Comparison of ENCODE assay signal across 18 cellular contexts in the genomic region with DNA sequence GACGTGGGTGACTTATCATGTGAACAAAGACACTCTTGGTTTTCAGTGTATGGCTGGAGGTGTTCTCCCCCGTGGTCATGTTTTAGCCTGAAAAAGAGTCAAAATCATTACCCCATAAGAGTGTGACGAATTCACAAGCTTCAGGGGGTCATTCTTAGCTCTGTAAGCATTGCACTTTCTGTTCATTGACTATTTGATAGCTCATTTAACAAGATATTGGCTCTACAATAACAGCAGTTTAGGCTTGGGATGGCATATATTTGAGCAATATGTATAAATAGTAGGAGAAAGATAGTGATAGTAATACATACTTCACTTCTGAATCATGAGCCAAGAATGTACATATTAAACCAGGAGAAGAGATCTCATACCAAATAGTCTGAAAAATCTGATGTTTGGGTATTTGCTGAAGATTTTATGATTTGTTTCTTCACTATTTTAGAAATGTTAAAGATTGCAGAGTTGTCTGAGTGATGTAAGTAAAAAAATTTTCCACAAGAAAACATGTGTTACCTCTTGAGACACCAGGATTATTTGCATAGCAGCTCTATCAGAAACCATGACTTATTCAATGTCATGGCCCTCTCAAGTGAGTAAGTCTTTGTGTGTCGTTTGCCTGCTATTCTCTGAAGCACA.
A peak's percentile ranks its signal among the peaks of the same experiment; 100 is the strongest.
DNase-seq lines count a peak whose midpoint lies in the region; ATAC-seq and TF ChIP-seq lines count a peak whose summit lies in the region.
"Had no signal": no experiment of that assay in that cellular context is flagged by ENCODE, and none has a peak within 500 bp of the region (broad histone marks: within the 10 kb centered on the region; RNA-seq: fewer than 3 reads in every experiment).

No MANE protein-coding gene starts in this region.

- no peak overlapping the region for H3K4me2 ChIP-seq in trophoblast cell (ENCODE audit: low read length)

- H3K9me3 ChIP-seq in trophoblast cell (ENCODE audit: insufficient read depth, low read depth, low read length) (peaks cover 2% of the 10 kb centered on the region), prostate gland (no peaks in the 10 kb centered on the region), left lung (peaks cover 0 to 7% of the 10 kb centered on the region in 2 donors)
- H3K9me3 ChIP-seq: Caco-2, gastrocnemius medialis had no signal

- H2AFZ ChIP-seq in trophoblast cell (ENCODE audit: insufficient read depth, low read length, poor library complexity): no peak overlapping the region

- H4K8ac ChIP-seq in trophoblast cell (ENCODE audit: low read depth, low read length): no peak overlapping the region

- no CpG with 5 or more reads among the region's 4 CpGs for WGBS in trophoblast cell (ENCODE audit: extremely low coverage, insufficient coverage, insufficient read length)
- WGBS in prostate gland: 48% methylated on average over 4 of the region's 4 CpGs

- POLR2A ChIA-PET in RWPE1 (lab: Yijun Ruan, JAX; ENCODE audit: low non-redundant PET): no interaction called here

- no peak overlapping the region for H4K12ac ChIP-seq in trophoblast cell (ENCODE audit: low read depth, low read length)

- no peak overlapping the region for H3K4me3 ChIP-seq in epithelial cell of esophagus (ENCODE audit: low read length)
- H3K4me3 ChIP-seq in trophoblast cell (ENCODE audit: low read depth, low read length): no peak overlapping the region
- no peak overlapping the region for H3K4me3 ChIP-seq in prostate gland
- H3K4me3 ChIP-seq in left lung: no peak overlapping the region
- H3K4me3 ChIP-seq: gastrocnemius medialis had no signal

- intact Hi-C loops in prostate gland (cut with DNase I) (no loop called here), left lung (cut with DNase I) (no loop called here)

- H3K4me1 ChIP-seq in trophoblast cell (ENCODE audit: control insufficient read depth in 1 of 2, insufficient read depth in 2 of 2, low read length in 2 of 2): no peaks in the 10 kb centered on the region
- H3K4me1 ChIP-seq in prostate gland (replicated peaks): no peaks in the 10 kb centered on the region
- no peaks in the 10 kb centered on the region for H3K4me1 ChIP-seq in left lung
- H3K4me1 ChIP-seq: Caco-2, gastrocnemius medialis had no signal

- DNase-seq in EL (peak; percentile 85), RWPE1 (ENCODE audit: low spot score) (peak; percentile 1), epithelial cell of esophagus (ENCODE audit: low read depth) (peak; percentile 57), trophoblast cell (peak; percentile 7 to 73), prostate gland (ENCODE audit: low spot score) (no peak), NCI-H187 treated with DMSO at 0.1 percent for 48 hours (lab: John Stamatoyannopoulos, UW) (no peak), left lung (no peak), NK-92 (lab: John Stamatoyannopoulos, UW; ENCODE audit: unreplicated experiment) (no peak)
- DNase-seq: activated naive CD8-positive, alpha-beta T cell treated with anti-CD3 and anti-CD28 coated beads, Interleukin-2, amount 50 U/mL, for 24 hours; Caco-2; dermis blood vessel endothelial cell; gastrocnemius medialis; kidney; naive B cell; NCI-H1092 treated with DMSO at 0.1 percent for 48 hours; NCI-H446 treated with DMSO at 0.1 percent for 48 hours; right cardiac atrium; stimulated activated naive CD8-positive, alpha-beta T cell treated with anti-CD3 and anti-CD28 coated beads, Interleukin-15, Interleukin-2, amounts not matched to agents 100 U/mL and 50 U/mL, for 24 hours had no signal

- H3K36me3 ChIP-seq in trophoblast cell (ENCODE audit: control insufficient read depth in 1 of 2, insufficient read depth in 2 of 2, low read length in 2 of 2): no peaks in the 10 kb centered on the region
- no peaks in the 10 kb centered on the region for H3K36me3 ChIP-seq in prostate gland
- H3K36me3 ChIP-seq in left lung: no peaks in the 10 kb centered on the region
- H3K36me3 ChIP-seq: gastrocnemius medialis had no signal

- CTCF ChIA-PET in RWPE1 (lab: Yijun Ruan, JAX): no interaction called here

- H2BK5ac ChIP-seq in trophoblast cell (ENCODE audit: low read depth, low read length, poor library complexity): no peak overlapping the region

- H3K23ac ChIP-seq in trophoblast cell (ENCODE audit: low read length): no peak overlapping the region

- no peak overlapping the region for H3K27ac ChIP-seq in RWPE1
- no peak overlapping the region for H3K27ac ChIP-seq in trophoblast cell (ENCODE audit: low read depth, low read length)
- no peak overlapping the region for H3K27ac ChIP-seq in prostate gland
- H3K27ac ChIP-seq in left lung: no peak overlapping the region
- H3K27ac ChIP-seq: gastrocnemius medialis had no signal

- no peak overlapping the region for H3K4ac ChIP-seq in trophoblast cell (ENCODE audit: low read depth, low read length)

- no peak overlapping the region for H3K9ac ChIP-seq in trophoblast cell (ENCODE audit: low read length)

- H3K79me1 ChIP-seq in trophoblast cell (ENCODE audit: low read length): no peaks in the 10 kb centered on the region

- no peaks in the 10 kb centered on the region for H3K79me2 ChIP-seq in trophoblast cell (ENCODE audit: control insufficient read depth, insufficient read depth, low read length, poor library complexity)

- H3K18ac ChIP-seq in trophoblast cell (ENCODE audit: low read length): no peak overlapping the region

- H4K91ac ChIP-seq in trophoblast cell (ENCODE audit: low read depth, low read length): no peak overlapping the region

- H3K27me3 ChIP-seq in trophoblast cell (ENCODE audit: insufficient read depth, low read length) (no peaks in the 10 kb centered on the region), prostate gland (replicated peaks; ENCODE audit: insufficient read depth) (no peaks in the 10 kb centered on the region), left lung (no peaks in the 10 kb centered on the region)
- H3K27me3 ChIP-seq: gastrocnemius medialis had no signal

- no peak overlapping the region for H2AK5ac ChIP-seq in trophoblast cell (ENCODE audit: low read length)

- no peak overlapping the region for H2BK120ac ChIP-seq in trophoblast cell (ENCODE audit: insufficient read depth, low read length, poor library complexity)

- TF ChIP-seq CTCF in RWPE1 (conservative IDR thresholded peaks at IDR 0.05; ENCODE audit: low read depth) (no peak), epithelial cell of esophagus (IDR thresholded peaks at IDR 0.05; ENCODE audit: insufficient read depth, low read depth, low read length, missing control alignments) (no peak), prostate gland (IDR thresholded peaks at IDR 0.05) (no peak), left lung (IDR thresholded peaks at IDR 0.05) (no peak)

- H3K14ac ChIP-seq in trophoblast cell (ENCODE audit: low read length): no peak overlapping the region

- no peak overlapping the region for H2BK12ac ChIP-seq in trophoblast cell (ENCODE audit: low read length)

- TF ChIP-seq POLR2A in prostate gland (IDR thresholded peaks at IDR 0.05): no peak

- no peak for ATAC-seq in left lung
- ATAC-seq: activated naive CD8-positive, alpha-beta T cell treated with anti-CD3 and anti-CD28 coated beads, Interleukin-2, amount 50 U/mL, for 24 hours; gastrocnemius medialis; right cardiac atrium; stimulated activated naive CD8-positive, alpha-beta T cell treated with anti-CD3 and anti-CD28 coated beads, Interleukin-15, Interleukin-2, amounts not matched to agents 100 U/mL and 50 U/mL, for 24 hours had no signal

Comparison
In these comparisons a context has a peak if more than half of its experiments do, and no peak if none do; other contexts are left out.
1. DNase-seq: peak in EL (single experiment), RWPE1 (single experiment), epithelial cell of esophagus (single experiment) and trophoblast cell (2 of 2); none in prostate gland (single experiment), NCI-H187 treated with DMSO at 0.1 percent for 48 hours (single experiment), left lung (0 of 2) and NK-92 (single experiment).